Comparison of ENCODE assay signal across 21 cellular contexts in genomic region chr16:64180136-64180900, GRCh38.
A peak's percentile ranks its signal among the peaks of the same experiment; 100 is the strongest.
DNase-seq lines count a peak whose midpoint lies in the region; ATAC-seq and TF ChIP-seq lines count a peak whose summit lies in the region.
"Had no signal": no experiment of that assay in that cellular context is flagged by ENCODE, and none has a peak within 500 bp of the region (broad histone marks: within the 10 kb centered on the region; RNA-seq: fewer than 3 reads in every experiment).

No MANE protein-coding gene starts in this region.

- H3K4me1 Mint-ChIP-seq in chondrocyte (ENCODE audit: low read depth), result peaks cover 17% of the 10 kb centered on the region
- H3K4me1 Mint-ChIP-seq in nephron, result peaks cover 18% of the 10 kb centered on the region
- H3K4me1 Mint-ChIP-seq in activated naive CD8-positive, alpha-beta T cell treated with anti-CD3 and anti-CD28 coated beads, Interleukin-2, amount 50 U/mL, for 24 hours, result no peaks in the 10 kb centered on the region

- no peak for TF ChIP-seq CTCF in chondrocyte (IDR thresholded peaks at IDR 0.05)
- no peak for TF ChIP-seq CTCF in nephron (IDR thresholded peaks at IDR 0.05; ENCODE audit: unreplicated experiment in 3 of 3)

- in situ Hi-C loops in Caki2 (cut with HindIII; ENCODE audit: low pct_unique_long_range_greater_than_20kb, low sequenced_read_pairs), result no loop called here

- H3K36me3 Mint-ChIP-seq in chondrocyte (ENCODE audit: low read depth) (peaks cover 6% of the 10 kb centered on the region), nephron (ENCODE audit: low read depth) (peaks cover 15% of the 10 kb centered on the region)
- no peaks in the 10 kb centered on the region for H3K36me3 Mint-ChIP-seq in activated naive CD8-positive, alpha-beta T cell treated with anti-CD3 and anti-CD28 coated beads, Interleukin-2, amount 50 U/mL, for 24 hours (ENCODE audit: low read depth)
- H3K36me3 Mint-ChIP-seq: CD8-positive, alpha-beta T cell had no signal

- H3K27ac Mint-ChIP-seq in chondrocyte (ENCODE audit: unreplicated experiment) (peak overlapping the region; percentile 6), nephron (peak overlapping the region; percentile 17 to 28 (median 28))
- no peak overlapping the region for H3K27ac Mint-ChIP-seq in activated naive CD8-positive, alpha-beta T cell treated with anti-CD3 and anti-CD28 coated beads, Interleukin-2, amount 50 U/mL, for 24 hours
- H3K27ac Mint-ChIP-seq: CD8-positive, alpha-beta T cell had no signal

- peak; percentile 90 for DNase-seq in Caki2 (ENCODE audit: low read depth)
- no peak for DNase-seq in chondrocyte (ENCODE audit: low spot score)
- DNase-seq in kidney glomerular epithelial cell (lab: John Stamatoyannopoulos, UW), result peak; percentile 96
- DNase-seq in NCI-H748 treated with DMSO at 0.1 percent for 48 hours (lab: John Stamatoyannopoulos, UW), result no peak
- no peak for DNase-seq in T1000 (lab: John Stamatoyannopoulos, UW)
- no peak for DNase-seq in activated naive CD8-positive, alpha-beta T cell treated with anti-CD3 and anti-CD28 coated beads, Interleukin-2, amount 50 U/mL, for 24 hours
- DNase-seq: 8988T; AML-193; C1 segment of cervical spinal cord; CD8-positive, alpha-beta T cell; DMS53; GDM1; MG63; NCI-H1092; NCI-H146; NCI-H2029; NCI-H446; NCI-H526; OCI-M1; Right ventricle myocardium superior had no signal

- H3K4me3 Mint-ChIP-seq in chondrocyte (ENCODE audit: unreplicated experiment) (no peak overlapping the region), nephron (no peak overlapping the region)
- H3K4me3 Mint-ChIP-seq in activated naive CD8-positive, alpha-beta T cell treated with anti-CD3 and anti-CD28 coated beads, Interleukin-2, amount 50 U/mL, for 24 hours, result no peak overlapping the region
- H3K4me3 Mint-ChIP-seq: CD8-positive, alpha-beta T cell had no signal

- H3K9me3 Mint-ChIP-seq in chondrocyte (ENCODE audit: low read depth) (peaks cover 18% of the 10 kb centered on the region), nephron (peaks cover 24% of the 10 kb centered on the region)
- peaks cover 37% of the 10 kb centered on the region for H3K9me3 Mint-ChIP-seq in activated naive CD8-positive, alpha-beta T cell treated with anti-CD3 and anti-CD28 coated beads, Interleukin-2, amount 50 U/mL, for 24 hours

- no peaks in the 10 kb centered on the region for H3K27me3 Mint-ChIP-seq in chondrocyte (ENCODE audit: low read depth)
- no peaks in the 10 kb centered on the region for H3K27me3 Mint-ChIP-seq in nephron (ENCODE audit: low read depth)
- H3K27me3 Mint-ChIP-seq in activated naive CD8-positive, alpha-beta T cell treated with anti-CD3 and anti-CD28 coated beads, Interleukin-2, amount 50 U/mL, for 24 hours, result no peaks in the 10 kb centered on the region

- no peak for ATAC-seq in activated naive CD8-positive, alpha-beta T cell treated with anti-CD3 and anti-CD28 coated beads, Interleukin-2, amount 50 U/mL, for 24 hours
- ATAC-seq: CD8-positive, alpha-beta T cell had no signal

Comparison
In these comparisons a context has a peak if more than half of its experiments do, and no peak if none do; other contexts are left out.
1. DNase-seq: peak in Caki2 (single experiment) and kidney glomerular epithelial cell (single experiment); none in chondrocyte (single experiment), NCI-H748 treated with DMSO at 0.1 percent for 48 hours (single experiment), T1000 (single experiment) and activated naive CD8-positive, alpha-beta T cell treated with anti-CD3 and anti-CD28 coated beads, Interleukin-2, amount 50 U/mL, for 24 hours (single experiment).